In the genomic region with DNA sequence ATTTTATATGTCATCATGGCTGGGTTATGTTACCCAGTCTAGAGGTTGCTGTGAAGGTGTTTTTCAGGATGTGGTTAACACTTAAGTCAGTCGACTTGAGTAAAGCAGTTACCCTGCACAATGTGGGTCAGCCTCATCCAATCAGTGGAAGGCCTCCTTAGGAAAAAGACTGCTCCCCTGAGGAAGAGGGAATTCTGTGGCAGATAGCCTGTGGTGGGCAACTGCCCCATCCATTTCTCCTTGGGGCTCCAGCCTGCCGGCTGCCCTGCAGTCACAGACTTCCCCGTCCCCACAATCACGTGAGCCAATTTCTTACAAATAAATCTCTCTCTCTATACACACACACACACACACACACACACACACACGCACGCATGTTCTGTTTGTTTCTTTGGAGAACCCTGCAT, we compare ENCODE assay signal across 9 cellular contexts. TPM values are rescaled to one million over a fixed set of nuclear protein-coding genes. Genes with fewer than 3 reads are reported as not detected.
DNase-seq lines count a peak whose midpoint lies in the region; ATAC-seq and TF ChIP-seq lines count a peak whose summit lies in the region.
"Had no signal": no experiment of that assay in that cellular context is flagged by ENCODE, and none has a peak within 500 bp of the region (broad histone marks: within the 10 kb centered on the region; RNA-seq: fewer than 3 reads in every experiment).

No MANE protein-coding gene starts in this region.

- peak; percentile 51 for ATAC-seq in GM21381 (IDR thresholded peaks at IDR 0.05; ENCODE audit: unreplicated experiment)
- ATAC-seq in GM21360 (IDR thresholded peaks at IDR 0.05; ENCODE audit: unreplicated experiment): no peak
- ATAC-seq: left lung; stimulated activated memory B cell treated with anti-CD40 and anti-IgM and Interleukin-4, amounts not matched to agents 10 μg/mL and 1 μg/mL and 100 μg/mL, for 72 hours had no signal

- H3K36me3 ChIP-seq in BE2C: peaks cover 9% of the 10 kb centered on the region

- TF ChIP-seq CTCF in BE2C (IDR thresholded peaks at IDR 0.05; ENCODE audit: low read depth, low read length): no peak

- no peaks in the 10 kb centered on the region for H3K9me3 ChIP-seq in BE2C
- H3K9me3 ChIP-seq: left lung had no signal

- DNase-seq in NCI-H524 treated with DMSO at 0.1 percent for 48 hours (lab: John Stamatoyannopoulos, UW) (peak; percentile 26), nucleus accumbens (lab: John Stamatoyannopoulos, UW) (no peak), BE2C (no peak)
- DNase-seq in activated T-cell treated with anti-CD3 and anti-CD28 coated beads, Interleukin-2, amount 50 U/mL, for 48 hours: peak; percentile 65 to 70
- peak; percentile 23 to 29 for DNase-seq in stimulated activated CD8-positive, alpha-beta memory T cell treated with anti-CD3 and anti-CD28 coated beads, Interleukin-2, amount 100 ng/mL, for 1 hour (ENCODE audit: low read depth in 2 of 2)
- DNase-seq: left lung had no signal

- no peaks in the 10 kb centered on the region for H3K4me1 ChIP-seq in BE2C
- H3K4me1 ChIP-seq: left lung had no signal

- H3K27me3 ChIP-seq in BE2C: no peaks in the 10 kb centered on the region
- H3K27me3 ChIP-seq: left lung had no signal

- no peak overlapping the region for H3K4me3 ChIP-seq in BE2C (ENCODE audit: low read depth, low read length)
- H3K4me3 ChIP-seq: left lung had no signal

RNA-seq across cellular contexts. Expression of gene MPC1, which starts 34.5 kb away (rescaled TPM):
- polyA plus RNA-seq in BE2C (2012; ENCODE audit: insufficient read depth, insufficient read length, low read depth): 137 TPM

Comparison
In these comparisons a context has a peak if more than half of its experiments do, and no peak if none do; other contexts are left out.
1. DNase-seq: peak in NCI-H524 treated with DMSO at 0.1 percent for 48 hours (single experiment), activated T-cell treated with anti-CD3 and anti-CD28 coated beads, Interleukin-2, amount 50 U/mL, for 48 hours (2 of 2) and stimulated activated CD8-positive, alpha-beta memory T cell treated with anti-CD3 and anti-CD28 coated beads, Interleukin-2, amount 100 ng/mL, for 1 hour (2 of 2); none in nucleus accumbens (0 of 56) and BE2C (single experiment).